8 cellular contexts compared by ENCODE assay signal in the genomic region with DNA sequence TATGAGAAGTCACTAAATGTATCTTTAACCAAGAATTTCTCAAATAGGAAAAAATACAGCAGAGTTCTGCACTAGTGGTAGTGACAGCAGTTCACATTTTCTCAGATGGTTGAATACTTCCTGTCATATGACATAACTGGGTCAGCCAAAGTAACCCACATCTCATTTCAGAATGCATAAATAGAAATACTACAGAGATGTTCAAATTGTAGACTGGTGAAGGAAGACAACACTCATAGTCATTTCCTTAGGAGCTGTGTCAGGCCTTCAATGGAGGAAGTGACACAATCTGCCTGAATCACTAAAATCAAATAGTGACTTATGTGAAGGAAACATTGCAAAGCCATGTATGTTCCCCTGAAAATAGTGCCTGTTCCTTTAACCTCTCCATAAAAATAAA. TPM values are rescaled to one million over a fixed set of nuclear protein-coding genes. Genes with fewer than 3 reads are reported as not detected.
DNase-seq lines count a peak whose midpoint lies in the region; ATAC-seq and TF ChIP-seq lines count a peak whose summit lies in the region.

No MANE protein-coding gene starts in this region.

- H3K27me3 ChIP-seq in BLaER1 = no peaks in the 10 kb centered on the region
- no peaks in the 10 kb centered on the region for H3K27me3 ChIP-seq in foreskin keratinocyte
- no peaks in the 10 kb centered on the region for H3K27me3 ChIP-seq in ovary

- no peak for TF ChIP-seq POLR2A in ovary (IDR thresholded peaks at IDR 0.05)

- ATAC-seq in GM18909 (IDR thresholded peaks at IDR 0.05; ENCODE audit: poor library complexity, unreplicated experiment) (peak; percentile 92), HG03139 (IDR thresholded peaks at IDR 0.05; ENCODE audit: unreplicated experiment) (peak; percentile 93), foreskin keratinocyte (peak; percentile 53)
- ATAC-seq in stimulated activated naive CD8-positive, alpha-beta T cell treated with anti-CD3 and anti-CD28 coated beads, Interleukin-15, amount 100 ng/mL, for 72 hours = peak; percentile 100

- TF ChIP-seq EP300 in ovary (IDR thresholded peaks at IDR 0.05) = no peak

- H3K4me3 Mint-ChIP-seq in stimulated activated naive CD8-positive, alpha-beta T cell treated with anti-CD3 and anti-CD28 coated beads, Interleukin-15, amount 100 ng/mL, for 72 hours = no peak overlapping the region

- intact Hi-C loops in ovary (cut with DNase I) = no loop called here

- H3K4me3 ChIP-seq in BLaER1 (no peak overlapping the region), ovary (no peak overlapping the region)

- no peaks in the 10 kb centered on the region for H3K36me3 ChIP-seq in BLaER1
- H3K36me3 ChIP-seq in ovary = no peaks in the 10 kb centered on the region

- H3K27ac Mint-ChIP-seq in stimulated activated naive CD8-positive, alpha-beta T cell treated with anti-CD3 and anti-CD28 coated beads, Interleukin-15, amount 100 ng/mL, for 72 hours = peak overlapping the region in 1 of 2 donors; percentile 86

- no peaks in the 10 kb centered on the region for H3K27me3 Mint-ChIP-seq in stimulated activated naive CD8-positive, alpha-beta T cell treated with anti-CD3 and anti-CD28 coated beads, Interleukin-15, amount 100 ng/mL, for 72 hours

- TF ChIP-seq CTCF in foreskin keratinocyte (conservative IDR thresholded peaks at IDR 0.05) (no peak), ovary (IDR thresholded peaks at IDR 0.05) (no peak)

- H3K4me2 ChIP-seq in BLaER1 = peak overlapping the region; percentile 68

- H3K9me3 Mint-ChIP-seq in stimulated activated naive CD8-positive, alpha-beta T cell treated with anti-CD3 and anti-CD28 coated beads, Interleukin-15, amount 100 ng/mL, for 72 hours = no peaks in the 10 kb centered on the region

- H3K9ac ChIP-seq in BLaER1 = no peak overlapping the region

- peaks cover 24% of the 10 kb centered on the region for H3K4me1 Mint-ChIP-seq in stimulated activated naive CD8-positive, alpha-beta T cell treated with anti-CD3 and anti-CD28 coated beads, Interleukin-15, amount 100 ng/mL, for 72 hours

- H3K9me3 ChIP-seq in BLaER1 (no peaks in the 10 kb centered on the region; the same call in 1 of the 2 replicates), ovary (no peaks in the 10 kb centered on the region)

- H3K27ac ChIP-seq in BLaER1 = peak overlapping the region; percentile 83
- no peak overlapping the region for H3K27ac ChIP-seq in foreskin keratinocyte
- peak overlapping the region in 1 of 2 donors; percentile 12 for H3K27ac ChIP-seq in ovary

- DNase-seq in SW 1271 (lab: John Stamatoyannopoulos, UW) = peak; percentile 52 to 67
- peak; percentile 37 to 54 for DNase-seq in foreskin keratinocyte
- DNase-seq in stimulated activated naive CD8-positive, alpha-beta T cell treated with anti-CD3 and anti-CD28 coated beads, Interleukin-15, amount 100 ng/mL, for 72 hours = peak; percentile 19 to 28
- no peak for DNase-seq in NCI-H1092 (lab: John Stamatoyannopoulos, UW)
- DNase-seq in ovary = no peak

- no peaks in the 10 kb centered on the region for H4K20me1 ChIP-seq in BLaER1

- peaks cover 51% of the 10 kb centered on the region for H3K4me1 ChIP-seq in BLaER1
- peaks cover 11% of the 10 kb centered on the region for H3K4me1 ChIP-seq in foreskin keratinocyte
- H3K4me1 ChIP-seq in ovary (ENCODE audit: insufficient read depth) = peaks cover 5% of the 10 kb centered on the region

RNA-seq across cellular contexts. Expression of gene FERMT2, which starts 32.4 kb away (rescaled TPM):
- total RNA-seq in foreskin keratinocyte (15.1 and 17.1 TPM in 2 replicates), ovary (100 to 1,000 TPM in 3 of 7 donors, 10 to 100 TPM in 4; 85.0 to 138 (median 98.4) TPM)
- polyA plus RNA-seq in foreskin keratinocyte (6.7 and 6.9 TPM in 2 replicates), ovary (100 to 1,000 TPM in 1 of 2 donors, 10 to 100 TPM in 1; 64.3 to 118 TPM)

Comparison
In these comparisons a context has a peak if more than half of its experiments do, and no peak if none do; other contexts are left out.
1. DNase-seq: peak in SW 1271 (2 of 2), foreskin keratinocyte (2 of 2) and stimulated activated naive CD8-positive, alpha-beta T cell treated with anti-CD3 and anti-CD28 coated beads, Interleukin-15, amount 100 ng/mL, for 72 hours (2 of 2); none in NCI-H1092 (single experiment) and ovary (0 of 5).
2. Peak in every context shown above with its lines, with median percentiles within 50 percentile points of each other: ATAC-seq.